In genomic region chr4:15995826-15996225, GRCh38 we compare ENCODE assay signal across 36 cellular contexts. TPM values are rescaled to one million over a fixed set of nuclear protein-coding genes. Genes with fewer than 3 reads are reported as not detected.
"Had no signal": no experiment of that assay in that cellular context is flagged by ENCODE, and none has a peak within 500 bp of the region (broad histone marks: within the 10 kb centered on the region; RNA-seq: fewer than 3 reads in every experiment).

No MANE protein-coding gene starts in this region.

- DNase-seq: activated B cell treated with CpG ODN at 0.5 μM for 24 hours; activated CD4-positive, alpha-beta memory T cell treated with anti-CD3 and anti-CD28 coated beads, Interleukin-2, amount 10 ng/mL, durations not matched to agents 7 days and 5 days; activated CD4-positive, alpha-beta T cell treated with anti-CD3 and anti-CD28 coated beads for 48 hours; activated CD4-positive, alpha-beta T cell treated with anti-CD3 and anti-CD28 coated beads, Interleukin-2, amount 10 ng/mL, durations not matched to agents 7 days and 5 days; activated CD4-positive, alpha-beta T cell treated with anti-CD3 and anti-CD28 coated beads, Interleukin-2, amount 50 U/mL, for 48 hours; activated CD4-positive, CD25-positive, alpha-beta regulatory T cell treated with anti-CD3 and anti-CD28 coated beads, Interleukin-2, amount 50 U/mL, for 72 hours; activated CD8-positive, alpha-beta memory T cell treated with anti-CD3 and anti-CD28 coated beads for 24 hours; activated CD8-positive, alpha-beta memory T cell treated with anti-CD3 and anti-CD28 coated beads, Interleukin-2, amount 10 ng/mL, durations not matched to agents 7 days and 5 days; activated CD8-positive, alpha-beta memory T cell treated with anti-CD3 and anti-CD28 coated beads, Interleukin-2, amount 50 U/mL, for 48 hours; activated CD8-positive, alpha-beta T cell treated with anti-CD3 and anti-CD28 coated beads, Interleukin-2, amount 10 ng/mL, durations not matched to agents 7 days and 5 days; activated effector memory CD4-positive, alpha-beta T cell treated with Interleukin-2 at 50 U/mL for 16 hours; activated gamma-delta T cell; activated naive CD4-positive, alpha-beta T cell treated with anti-CD3 and anti-CD28 coated beads, Interleukin-2, amount 10 ng/mL, durations not matched to agents 7 days and 5 days; activated naive CD4-positive, alpha-beta T cell treated with Interleukin-2 at 50 U/mL for 16 hours; activated naive CD8-positive, alpha-beta T cell treated with anti-CD3 and anti-CD28 coated beads, Interleukin-2, amount 10 ng/mL, durations not matched to agents 7 days and 5 days; activated naive CD8-positive, alpha-beta T cell treated with anti-CD3 and anti-CD28 coated beads, Interleukin-2, amount 50 U/mL, for 24 hours; activated T-cell treated with anti-CD3 and anti-CD28 coated beads, Interleukin-2, amount 50 U/mL, for 24 hours; activated T-cell treated with anti-CD3 and anti-CD28 coated beads, Interleukin-2, amount 50 U/mL, for 48 hours; amygdala; anterior cingulate cortex; caudate nucleus; SW 1271; T-helper 1 cell; T-helper 2 cell; T-helper 9 cell had no signal

- H3K4me1 ChIP-seq: ascending aorta had no signal

- H3K36me3 ChIP-seq: ascending aorta, cardiac muscle cell had no signal

- H3K27ac Mint-ChIP-seq: activated B cell treated with CpG ODN at 0.5 μM for 24 hours; activated CD4-positive, alpha-beta memory T cell treated with anti-CD3 and anti-CD28 coated beads, Interleukin-2, amount 10 ng/mL, durations not matched to agents 7 days and 5 days; activated CD4-positive, alpha-beta T cell treated with anti-CD3 and anti-CD28 coated beads, Interleukin-2, amount 10 ng/mL, durations not matched to agents 7 days and 5 days; activated CD8-positive, alpha-beta memory T cell treated with anti-CD3 and anti-CD28 coated beads, Interleukin-2, amount 10 ng/mL, durations not matched to agents 7 days and 5 days; activated CD8-positive, alpha-beta T cell treated with anti-CD3 and anti-CD28 coated beads, Interleukin-2, amount 10 ng/mL, durations not matched to agents 7 days and 5 days; activated naive CD4-positive, alpha-beta T cell treated with anti-CD3 and anti-CD28 coated beads, Interleukin-2, amount 10 ng/mL, durations not matched to agents 7 days and 5 days; activated naive CD4-positive, alpha-beta T cell treated with anti-CD3 and anti-CD28 coated beads, Interleukin-2, amount 50 U/mL, for 24 hours; activated naive CD8-positive, alpha-beta T cell; activated naive CD8-positive, alpha-beta T cell treated with anti-CD3 and anti-CD28 coated beads, Interleukin-2, amount 10 ng/mL, durations not matched to agents 7 days and 5 days; activated naive CD8-positive, alpha-beta T cell treated with anti-CD3 and anti-CD28 coated beads, Interleukin-2, amount 50 U/mL, for 24 hours; activated T-cell treated with anti-CD3 and anti-CD28 coated beads, Interleukin-2, amount 50 U/mL, for 24 hours; activated T-helper 2 cell treated with anti-CD3 and anti-CD28 coated beads, Interferon-gamma antibody, Interleukin-2, Interleukin-4, amounts not matched to agents 10 μg/mL and 5 μg/mL and 100 μg/mL, durations not matched to agents 14 hours and 24 hours and 36 hours; brain; T-helper 1 cell treated with Interleukin-12 subunit alpha and Interleukin-12 subunit beta and Interleukin-4 antibody, amounts not matched to agents 30 μg/mL and 1 μg/mL, for 36 hours; T-helper 2 cell treated with Interferon-gamma antibody and Interleukin-4, amounts not matched to agents 5 μg/mL and 100 μg/mL, for 36 hours had no signal

- ATAC-seq: activated CD8-positive, alpha-beta memory T cell treated with anti-CD3 and anti-CD28 coated beads, Interleukin-2, amount 10 ng/mL, durations not matched to agents 7 days and 5 days; activated CD8-positive, alpha-beta T cell treated with anti-CD3 and anti-CD28 coated beads, Interleukin-2, amount 10 ng/mL, durations not matched to agents 7 days and 5 days; activated naive CD8-positive, alpha-beta T cell treated with anti-CD3 and anti-CD28 coated beads, Interleukin-2, amount 50 U/mL, for 24 hours had no signal

- H3K9me3 Mint-ChIP-seq: activated B cell treated with CpG ODN at 0.5 μM for 24 hours; activated CD4-positive, alpha-beta memory T cell treated with anti-CD3 and anti-CD28 coated beads, Interleukin-2, amount 10 ng/mL, durations not matched to agents 7 days and 5 days; activated CD4-positive, alpha-beta T cell treated with anti-CD3 and anti-CD28 coated beads, Interleukin-2, amount 10 ng/mL, durations not matched to agents 7 days and 5 days; activated naive CD4-positive, alpha-beta T cell treated with anti-CD3 and anti-CD28 coated beads, Interleukin-2, amount 10 ng/mL, durations not matched to agents 7 days and 5 days; activated naive CD4-positive, alpha-beta T cell treated with anti-CD3 and anti-CD28 coated beads, Interleukin-2, amount 50 U/mL, for 24 hours; activated naive CD8-positive, alpha-beta T cell treated with anti-CD3 and anti-CD28 coated beads, Interleukin-2, amount 10 ng/mL, durations not matched to agents 7 days and 5 days; activated naive CD8-positive, alpha-beta T cell treated with anti-CD3 and anti-CD28 coated beads, Interleukin-2, amount 50 U/mL, for 24 hours; activated T-cell treated with anti-CD3 and anti-CD28 coated beads, Interleukin-2, amount 50 U/mL, for 24 hours; activated T-helper 2 cell treated with anti-CD3 and anti-CD28 coated beads, Interferon-gamma antibody, Interleukin-2, Interleukin-4, amounts not matched to agents 10 μg/mL and 5 μg/mL and 100 μg/mL, durations not matched to agents 14 hours and 24 hours and 36 hours; brain; central memory CD8-positive, alpha-beta T cell; T-helper 1 cell treated with Interleukin-12 subunit alpha and Interleukin-12 subunit beta and Interleukin-4 antibody, amounts not matched to agents 30 μg/mL and 1 μg/mL, for 36 hours; T-helper 2 cell treated with Interferon-gamma antibody and Interleukin-4, amounts not matched to agents 5 μg/mL and 100 μg/mL, for 36 hours had no signal

- H3K4me3 Mint-ChIP-seq: activated B cell treated with CpG ODN at 0.5 μM for 24 hours; activated CD4-positive, alpha-beta memory T cell treated with anti-CD3 and anti-CD28 coated beads, Interleukin-2, amount 10 ng/mL, durations not matched to agents 7 days and 5 days; activated CD4-positive, alpha-beta T cell treated with anti-CD3 and anti-CD28 coated beads, Interleukin-2, amount 10 ng/mL, durations not matched to agents 7 days and 5 days; activated CD8-positive, alpha-beta memory T cell treated with anti-CD3 and anti-CD28 coated beads, Interleukin-2, amount 10 ng/mL, durations not matched to agents 7 days and 5 days; activated CD8-positive, alpha-beta T cell treated with anti-CD3 and anti-CD28 coated beads, Interleukin-2, amount 10 ng/mL, durations not matched to agents 7 days and 5 days; activated naive CD4-positive, alpha-beta T cell treated with anti-CD3 and anti-CD28 coated beads, Interleukin-2, amount 10 ng/mL, durations not matched to agents 7 days and 5 days; activated naive CD4-positive, alpha-beta T cell treated with anti-CD3 and anti-CD28 coated beads, Interleukin-2, amount 50 U/mL, for 24 hours; activated naive CD8-positive, alpha-beta T cell; activated naive CD8-positive, alpha-beta T cell treated with anti-CD3 and anti-CD28 coated beads, Interleukin-2, amount 10 ng/mL, durations not matched to agents 7 days and 5 days; activated naive CD8-positive, alpha-beta T cell treated with anti-CD3 and anti-CD28 coated beads, Interleukin-2, amount 50 U/mL, for 24 hours; activated T-cell treated with anti-CD3 and anti-CD28 coated beads, Interleukin-2, amount 50 U/mL, for 24 hours; brain; central memory CD8-positive, alpha-beta T cell; T-helper 1 cell treated with Interleukin-12 subunit alpha and Interleukin-12 subunit beta and Interleukin-4 antibody, amounts not matched to agents 30 μg/mL and 1 μg/mL, for 36 hours; T-helper 2 cell treated with Interferon-gamma antibody and Interleukin-4, amounts not matched to agents 5 μg/mL and 100 μg/mL, for 36 hours had no signal

- H3K27me3 ChIP-seq: ascending aorta, cardiac muscle cell had no signal

- H3K27me3 Mint-ChIP-seq: activated naive CD4-positive, alpha-beta T cell treated with anti-CD3 and anti-CD28 coated beads, Interleukin-2, amount 50 U/mL, for 24 hours; activated naive CD8-positive, alpha-beta T cell; brain had no signal

- H3K4me1 Mint-ChIP-seq: activated B cell treated with CpG ODN at 0.5 μM for 24 hours; activated CD4-positive, alpha-beta memory T cell treated with anti-CD3 and anti-CD28 coated beads, Interleukin-2, amount 10 ng/mL, durations not matched to agents 7 days and 5 days; activated naive CD4-positive, alpha-beta T cell treated with anti-CD3 and anti-CD28 coated beads, Interleukin-2, amount 10 ng/mL, durations not matched to agents 7 days and 5 days; activated naive CD4-positive, alpha-beta T cell treated with anti-CD3 and anti-CD28 coated beads, Interleukin-2, amount 50 U/mL, for 24 hours; central memory CD8-positive, alpha-beta T cell had no signal

- H3K4me3 ChIP-seq: ascending aorta, cardiac muscle cell had no signal

- H3K36me3 Mint-ChIP-seq: activated CD8-positive, alpha-beta memory T cell treated with anti-CD3 and anti-CD28 coated beads, Interleukin-2, amount 10 ng/mL, durations not matched to agents 7 days and 5 days; activated naive CD4-positive, alpha-beta T cell treated with anti-CD3 and anti-CD28 coated beads, Interleukin-2, amount 10 ng/mL, durations not matched to agents 7 days and 5 days; activated naive CD4-positive, alpha-beta T cell treated with anti-CD3 and anti-CD28 coated beads, Interleukin-2, amount 50 U/mL, for 24 hours; activated naive CD8-positive, alpha-beta T cell; activated naive CD8-positive, alpha-beta T cell treated with anti-CD3 and anti-CD28 coated beads, Interleukin-2, amount 10 ng/mL, durations not matched to agents 7 days and 5 days had no signal

- H3K27ac ChIP-seq: ascending aorta, cardiac muscle cell, VCaP had no signal

- H3K9me3 ChIP-seq: ascending aorta had no signal

RNA-seq across cellular contexts. Expression of gene FGFBP2, which starts 32.9 kb away (rescaled TPM):
- total RNA-seq: ascending aorta, bronchial epithelial cell, cardiac muscle cell had no signal

RNA-seq across cellular contexts. Expression of gene FGFBP1, which starts 57.3 kb away (rescaled TPM):
- total RNA-seq: activated B cell treated with CpG ODN at 0.5 μM for 24 hours; activated CD4-positive, alpha-beta memory T cell treated with anti-CD3 and anti-CD28 coated beads, Interleukin-2, amount 10 ng/mL, durations not matched to agents 7 days and 5 days; activated CD4-positive, alpha-beta T cell treated with anti-CD3 and anti-CD28 coated beads, Interleukin-2, amount 10 ng/mL, durations not matched to agents 7 days and 5 days; activated CD8-positive, alpha-beta memory T cell treated with anti-CD3 and anti-CD28 coated beads, Interleukin-2, amount 10 ng/mL, durations not matched to agents 7 days and 5 days; activated CD8-positive, alpha-beta T cell treated with anti-CD3 and anti-CD28 coated beads, Interleukin-2, amount 10 ng/mL, durations not matched to agents 7 days and 5 days; activated naive CD8-positive, alpha-beta T cell treated with anti-CD3 and anti-CD28 coated beads, Interleukin-2, amount 10 ng/mL, durations not matched to agents 7 days and 5 days; activated T-helper 2 cell treated with anti-CD3 and anti-CD28 coated beads, Interferon-gamma antibody, Interleukin-2, Interleukin-4, amounts not matched to agents 10 μg/mL and 5 μg/mL and 100 μg/mL, durations not matched to agents 14 hours and 24 hours and 36 hours; ascending aorta; cardiac muscle cell had no signal
